ENCODE assay signal across 1 cellular context in genomic region chr14:68279777-68280233, GRCh38.
A peak's percentile ranks its signal among the peaks of the same experiment; 100 is the strongest.
TF ChIP-seq lines count a peak whose summit lies in the region.

No MANE protein-coding gene starts in this region.

TF ChIP-seq in GM12878, 131 proteins besides CTCF, POLR2A, EP300 and RAD21 (continued from another document):
- TF ChIP-seq PAX5 (IDR thresholded peaks at IDR 0.05; ENCODE audit: borderline replicate concordance, low read depth, low read length) (peak; percentile 98), SIX5 (IDR thresholded peaks at IDR 0.05; ENCODE audit: low read depth, low read length, severe bottlenecking) (no peak), RUNX3 (IDR thresholded peaks at IDR 0.05; ENCODE audit: low read length) (no peak)
